ENCODE assay signal across 1 cellular context in the genomic region with DNA sequence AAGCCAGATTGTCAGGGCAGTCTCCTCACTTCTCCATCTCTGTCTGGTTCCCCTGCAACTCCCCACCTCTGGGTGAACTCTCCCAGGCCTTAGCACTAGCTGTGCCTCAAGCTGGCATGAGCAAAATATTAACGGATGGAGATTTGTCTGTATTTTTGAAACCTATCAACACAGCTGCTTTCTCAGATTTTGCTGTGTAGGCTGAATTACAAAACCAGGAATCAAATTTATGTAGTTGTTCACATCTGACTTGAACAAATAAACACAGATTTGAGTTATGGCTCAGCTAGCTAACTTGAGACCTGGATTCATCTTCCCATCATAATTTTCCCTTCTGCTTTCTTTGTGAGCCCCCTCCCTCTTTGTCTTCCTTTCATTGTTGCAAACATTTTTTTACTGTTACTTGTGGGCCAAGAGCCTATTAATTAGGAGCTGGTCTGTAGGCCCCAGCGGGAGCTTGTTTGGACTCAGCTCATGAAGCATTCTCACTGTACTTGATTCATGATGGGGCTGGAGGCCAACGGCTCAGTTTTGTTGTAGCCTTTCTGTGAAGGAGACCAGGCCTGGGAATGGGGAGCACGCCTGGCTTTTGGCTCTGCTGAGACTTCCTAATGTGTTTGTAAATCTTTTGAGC.
TF ChIP-seq lines count a peak whose summit lies in the region.

No MANE protein-coding gene starts in this region.

TF ChIP-seq in A549, 52 proteins besides CTCF, POLR2A, EP300 and RAD21 (continued from another document):
- TF ChIP-seq, protein P1, sequence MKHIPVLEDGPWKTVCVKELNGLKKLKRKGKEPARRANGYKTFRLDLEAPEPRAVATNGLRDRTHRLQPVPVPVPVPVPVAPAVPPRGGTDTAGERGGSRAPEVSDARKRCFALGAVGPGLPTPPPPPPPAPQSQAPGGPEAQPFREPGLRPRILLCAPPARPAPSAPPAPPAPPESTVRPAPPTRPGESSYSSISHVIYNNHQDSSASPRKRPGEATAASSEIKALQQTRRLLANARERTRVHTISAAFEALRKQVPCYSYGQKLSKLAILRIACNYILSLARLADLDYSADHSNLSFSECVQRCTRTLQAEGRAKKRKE (CRISPR knock-in tag; IDR thresholded peaks at IDR 0.05; ENCODE audit: low read depth): no peak
